ENCODE assay signal across 8 cellular contexts in the genomic region with DNA sequence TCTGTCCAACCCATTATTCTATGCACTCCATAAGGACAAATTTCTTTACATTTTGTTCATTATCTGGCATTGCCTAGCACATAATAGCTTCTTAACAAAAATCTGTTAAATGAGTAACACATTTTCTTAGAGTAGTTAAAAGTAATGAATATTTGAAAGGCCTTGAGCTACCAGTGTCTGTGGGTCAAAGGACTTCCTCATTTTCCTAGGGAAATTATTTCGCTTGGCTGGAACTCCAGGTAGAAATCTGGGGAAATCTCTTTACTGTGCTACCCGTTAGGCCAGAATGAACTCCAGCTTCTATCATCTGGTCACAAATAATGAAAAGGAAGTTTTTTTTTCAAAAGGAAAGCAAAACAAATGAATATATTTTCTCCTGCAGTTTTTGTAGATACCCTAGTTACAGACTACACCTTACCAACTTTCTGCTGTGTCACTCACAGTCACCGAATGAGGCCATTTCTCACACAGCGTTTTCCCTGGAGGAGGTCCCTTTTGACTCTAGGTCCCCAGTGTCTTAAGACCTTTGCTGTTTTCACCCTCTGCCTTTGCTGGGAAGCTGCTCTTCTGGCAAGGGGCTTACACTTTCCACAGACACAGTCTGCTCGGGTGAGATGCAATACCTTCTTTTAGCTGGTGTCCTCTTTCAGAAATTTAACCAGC. TPM values are rescaled to one million over a fixed set of nuclear protein-coding genes. Genes with fewer than 3 reads are reported as not detected.
DNase-seq lines count a peak whose midpoint lies in the region; ATAC-seq and TF ChIP-seq lines count a peak whose summit lies in the region.

No MANE protein-coding gene starts in this region.

- peaks cover 9 to 10% of the 10 kb centered on the region in 2 donors for H3K4me1 ChIP-seq in gastrocnemius medialis

- H3K36me3 Mint-ChIP-seq in activated naive CD4-positive, alpha-beta T cell treated with anti-CD3 and anti-CD28 coated beads for 36 hours (ENCODE audit: low read depth), result peaks cover 13% of the 10 kb centered on the region

- H3K27me3 ChIP-seq in HL-60 (ENCODE audit: insufficient read depth, poor library complexity, severe bottlenecking), result no peaks in the 10 kb centered on the region
- no peaks in the 10 kb centered on the region for H3K27me3 ChIP-seq in gastrocnemius medialis

- peak overlapping the region; percentile 65 for H3K27ac ChIP-seq in HL-60 (replicated peaks)
- peak overlapping the region; percentile 19 to 30 for H3K27ac ChIP-seq in coronary artery
- peak overlapping the region; percentile 57 to 65 (median 58) for H3K27ac ChIP-seq in gastrocnemius medialis

- CTCF ChIA-PET in activated naive CD4-positive, alpha-beta T cell treated with anti-CD3 and anti-CD28 coated beads for 36 hours (lab: Charles Lee), result interaction anchor here (0.6 to 1.1 kb wide), 2 partner anchors 29 to 530 kb away, joined by 3 read pairs; a partner anchor contains a TSS

- H3K4me3 Mint-ChIP-seq in activated naive CD4-positive, alpha-beta T cell treated with anti-CD3 and anti-CD28 coated beads for 36 hours, result peak overlapping the region; percentile 81

- H3K4me3 ChIP-seq in HL-60 (replicated peaks; ENCODE audit: insufficient read depth, low read length), result no peak overlapping the region
- H3K4me3 ChIP-seq in coronary artery, result peak overlapping the region; percentile 73
- peak overlapping the region; percentile 43 to 51 (median 47) for H3K4me3 ChIP-seq in gastrocnemius medialis

- TF ChIP-seq CTCF in HL-60 (IDR thresholded peaks at IDR 0.05; ENCODE audit: insufficient read depth, low read length), result no peak
- no peak for TF ChIP-seq CTCF in coronary artery (IDR thresholded peaks at IDR 0.05)
- no peak for TF ChIP-seq CTCF in gastrocnemius medialis (IDR thresholded peaks at IDR 0.05 in 4 of 5, conservative IDR thresholded peaks at IDR 0.05 in 1 of 5)

- in situ Hi-C loops in gastrocnemius medialis (cut with MboI; ENCODE audit: low sequenced_read_pairs in 4 of 4), result no loop called here

- H3K27me3 Mint-ChIP-seq in activated naive CD4-positive, alpha-beta T cell treated with anti-CD3 and anti-CD28 coated beads for 36 hours (ENCODE audit: low read depth), result no peaks in the 10 kb centered on the region

- intact Hi-C loops in activated naive CD4-positive, alpha-beta T cell treated with anti-CD3 and anti-CD28 coated beads for 36 hours (cut with micrococcal nuclease), result loop anchor here (1.0 to 2.0 kb wide), 4 partner anchors 38 to 312 kb away; a partner anchor contains a TSS
- intact Hi-C loops in gastrocnemius medialis (cut with DNase I; ENCODE audit: low total_unique reads), result no loop called here

- no peaks in the 10 kb centered on the region for H3K9me3 Mint-ChIP-seq in activated naive CD4-positive, alpha-beta T cell treated with anti-CD3 and anti-CD28 coated beads for 36 hours

- H3K9me3 ChIP-seq in gastrocnemius medialis, result no peaks in the 10 kb centered on the region

- peaks cover 22% of the 10 kb centered on the region for H3K4me1 Mint-ChIP-seq in activated naive CD4-positive, alpha-beta T cell treated with anti-CD3 and anti-CD28 coated beads for 36 hours (ENCODE audit: low read depth)

- peak; percentile 36 to 72 for ATAC-seq in gastrocnemius medialis

- TF ChIP-seq POLR2A in gastrocnemius medialis (IDR thresholded peaks at IDR 0.05), result no peak

- peaks cover 0 to 10% of the 10 kb centered on the region in 2 donors for H3K36me3 ChIP-seq in gastrocnemius medialis

- peak overlapping the region; percentile 43 for H3K27ac Mint-ChIP-seq in activated naive CD4-positive, alpha-beta T cell treated with anti-CD3 and anti-CD28 coated beads for 36 hours

- DNase-seq in activated naive CD4-positive, alpha-beta T cell treated with anti-CD3 and anti-CD28 coated beads for 36 hours, result peak; percentile 27
- no peak for DNase-seq in activated naive CD4-positive, alpha-beta T cell (lab: John Stamatoyannopoulos, UW)
- DNase-seq in HL-60 (ENCODE audit: low read depth in 1 of 2, low spot score in 1 of 2), result peak in 1 of 2 experiments; percentile 28
- DNase-seq in coronary artery (ENCODE audit: low spot score), result no peak
- DNase-seq in gastrocnemius medialis, result no peak
- DNase-seq in NCI-H2029 treated with DMSO at 0.1 percent for 48 hours (lab: John Stamatoyannopoulos, UW), result no peak
- DNase-seq in SHP77 treated with DMSO at 0.1 percent for 48 hours (lab: John Stamatoyannopoulos, UW), result no peak
- DNase-seq in NCI-H2171 treated with DMSO at 0.1 percent for 48 hours (lab: John Stamatoyannopoulos, UW), result no peak

RNA-seq across cellular contexts. Expression of a gene that starts 1.6 kb away (rescaled TPM):
- total RNA-seq in activated naive CD4-positive, alpha-beta T cell treated with anti-CD3 and anti-CD28 coated beads for 36 hours, result 1 to 10 TPM; 7.3 to 8.2 TPM
- 1 to 10 TPM; 1.2 to 7.6 (median 2.1) TPM for total RNA-seq in gastrocnemius medialis

RNA-seq across cellular contexts. Expression of a gene that starts 28.8 kb away (rescaled TPM):
- 1 to 10 TPM; 2.9 to 3.1 TPM for total RNA-seq in activated naive CD4-positive, alpha-beta T cell treated with anti-CD3 and anti-CD28 coated beads for 36 hours
- total RNA-seq in gastrocnemius medialis, result 1 to 10 TPM in 3 of 4 donors, under 1 TPM in 1; 0.89 to 1.7 (median 1.5) TPM
